In the genomic region with DNA sequence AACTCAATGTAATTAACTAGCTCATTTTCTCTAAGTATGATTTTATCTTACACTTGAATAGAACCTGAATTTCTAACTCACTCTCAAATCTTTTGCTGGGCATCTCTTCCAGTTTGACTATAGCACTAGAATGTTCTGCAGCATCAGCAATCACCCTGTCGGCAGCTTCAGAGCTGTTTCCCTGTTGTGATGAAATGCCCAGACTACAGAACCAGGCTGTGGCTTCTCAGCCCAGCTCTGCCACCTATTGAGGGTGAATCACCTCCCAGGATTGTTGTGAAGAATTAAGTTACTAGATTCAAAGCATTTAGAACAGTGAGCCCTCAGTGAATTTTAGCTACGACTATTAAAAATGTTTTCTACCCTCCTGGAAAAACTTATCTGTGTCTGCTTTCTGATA, we compare ENCODE assay signal across 10 cellular contexts.
DNase-seq lines count a peak whose midpoint lies in the region; ATAC-seq lines count a peak whose summit lies in the region.
"Had no signal": no experiment of that assay in that cellular context is flagged by ENCODE, and none has a peak within 500 bp of the region (broad histone marks: within the 10 kb centered on the region; RNA-seq: fewer than 3 reads in every experiment).

No MANE protein-coding gene starts in this region.

- no peak for ATAC-seq in HG03135 (IDR thresholded peaks at IDR 0.05; ENCODE audit: unreplicated experiment)
- ATAC-seq: gastroesophageal sphincter had no signal

- DNase-seq in ELR (ENCODE audit: low read depth), result peak; percentile 68
- DNase-seq in NCI-H226, result peak; percentile 80
- DNase-seq in dermis blood vessel endothelial cell, result peak; percentile 49
- DNase-seq in non-pigmented ciliary epithelial cell (ENCODE audit: low read depth), result peak; percentile 35
- no peak for DNase-seq in AML-193 (lab: John Stamatoyannopoulos, UW)
- DNase-seq in GF-D8 (lab: John Stamatoyannopoulos, UW), result no peak
- DNase-seq: amygdala, NCI-H2227 treated with DMSO at 0.1 percent for 48 hours had no signal

Comparison
In these comparisons a context has a peak if more than half of its experiments do, and no peak if none do; other contexts are left out.
1. DNase-seq: peak in ELR (single experiment), NCI-H226 (single experiment), dermis blood vessel endothelial cell (single experiment) and non-pigmented ciliary epithelial cell (single experiment); none in AML-193 (0 of 2) and GF-D8 (single experiment).